Comparison of ENCODE assay signal across 18 cellular contexts in the genomic region with DNA sequence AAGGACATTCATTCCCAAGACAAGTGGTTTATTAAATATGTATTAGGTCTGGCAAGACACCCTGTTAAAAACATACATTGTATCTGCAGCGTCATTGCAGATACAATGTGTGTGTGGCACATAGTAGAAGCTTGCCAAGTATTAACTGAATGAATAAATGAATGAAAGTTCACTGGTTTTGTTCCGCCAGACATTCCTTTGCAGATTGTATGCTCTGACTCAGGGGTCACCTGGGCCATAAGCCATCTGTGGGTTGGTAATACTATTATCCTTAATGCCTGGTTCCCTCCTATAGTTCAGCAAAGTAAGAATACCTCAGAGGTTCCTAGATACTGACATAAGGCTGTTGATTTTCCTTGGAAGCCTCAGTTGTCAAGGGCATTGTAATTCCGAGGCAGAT.
DNase-seq lines count a peak whose midpoint lies in the region; ATAC-seq, FAIRE-seq and TF ChIP-seq lines count a peak whose summit lies in the region.
"Had no signal": no experiment of that assay in that cellular context is flagged by ENCODE, and none has a peak within 500 bp of the region (broad histone marks: within the 10 kb centered on the region; RNA-seq: fewer than 3 reads in every experiment).

No MANE protein-coding gene starts in this region.

- H3K27me3 Mint-ChIP-seq in nephron progenitor cell (ENCODE audit: low read depth, poor library complexity): no peaks in the 10 kb centered on the region

- H3K9me3 Mint-ChIP-seq in nephron progenitor cell: no peaks in the 10 kb centered on the region
- H3K9me3 Mint-ChIP-seq: H9 had no signal

- H3K27ac Mint-ChIP-seq in nephron progenitor cell: no peak overlapping the region
- H3K27ac Mint-ChIP-seq: CD14-positive monocyte had no signal

- DNase-seq in Caki2 (ENCODE audit: low read depth) (peak; percentile 53), NCI-H82 (lab: John Stamatoyannopoulos, UW) (peak; percentile 57), bronchial epithelial cell (ENCODE audit: low read depth) (peak; percentile 39), iris pigment epithelial cell (ENCODE audit: low read depth) (peak; percentile 56), nephron progenitor cell (no peak)
- DNase-seq: ACHN, AML-193, COR-L47, EL, H9, KBM-7, MV-4-11, NCI-H1417 treated with DMSO at 0.1 percent for 48 hours, NCI-H1930, NCI-H446 treated with DMSO at 0.1 percent for 48 hours had no signal

- H3K36me3 ChIP-seq in bronchial epithelial cell (ENCODE audit: control insufficient read depth, insufficient read depth, low read length): no peaks in the 10 kb centered on the region

- TF ChIP-seq CTCF in bronchial epithelial cell (IDR thresholded peaks at IDR 0.05; ENCODE audit: insufficient read depth, low read length, severe bottlenecking) (no peak), nephron progenitor cell (IDR thresholded peaks at IDR 0.05) (no peak)

- H3K4me3 Mint-ChIP-seq in nephron progenitor cell: no peak overlapping the region
- H3K4me3 Mint-ChIP-seq: CD14-positive monocyte, H9 had no signal

- no peak for ATAC-seq in GM21367 (IDR thresholded peaks at IDR 0.05; ENCODE audit: unreplicated experiment)
- ATAC-seq in HG03469 (IDR thresholded peaks at IDR 0.05; ENCODE audit: unreplicated experiment): no peak

- no peaks in the 10 kb centered on the region for H3K36me3 Mint-ChIP-seq in nephron progenitor cell (ENCODE audit: low read depth)
- H3K36me3 Mint-ChIP-seq: CD14-positive monocyte had no signal

- H3K4me1 Mint-ChIP-seq in nephron progenitor cell: no peaks in the 10 kb centered on the region
- H3K4me1 Mint-ChIP-seq: CD14-positive monocyte had no signal

- no peak overlapping the region for H3K4me3 ChIP-seq in bronchial epithelial cell (ENCODE audit: low read depth, low read length)

- FAIRE-seq in bronchial epithelial cell (lab: Jason Lieb, UNC): no peak

- in situ Hi-C loops in Caki2 (cut with HindIII; ENCODE audit: low pct_unique_long_range_greater_than_20kb, low sequenced_read_pairs): no loop called here

- no peaks in the 10 kb centered on the region for H3K27me3 ChIP-seq in bronchial epithelial cell (ENCODE audit: control insufficient read depth, insufficient read depth, low read length)
